15 cellular contexts compared by ENCODE assay signal in the genomic region with DNA sequence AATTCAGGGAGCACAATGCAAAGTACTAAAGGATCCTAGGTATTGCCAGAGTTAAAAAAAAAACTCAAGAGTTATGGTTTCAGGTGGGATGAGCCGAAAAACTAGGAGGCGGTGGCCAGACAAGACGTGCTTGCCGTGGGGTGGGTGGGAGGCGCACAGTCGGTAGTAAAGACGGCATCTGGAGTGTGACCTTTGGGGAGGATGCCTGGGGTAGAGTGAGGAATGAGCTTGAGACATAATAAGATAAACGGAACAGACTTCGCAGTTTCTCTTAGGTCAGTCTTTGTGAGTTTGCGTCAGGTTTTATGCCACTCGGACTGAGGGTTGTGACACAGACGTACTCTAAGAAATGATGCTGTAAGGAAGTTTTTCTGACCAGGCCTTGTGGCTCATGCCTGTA.
"Had no signal": no experiment of that assay in that cellular context is flagged by ENCODE, and none has a peak within 500 bp of the region (broad histone marks: within the 10 kb centered on the region; RNA-seq: fewer than 3 reads in every experiment).

No MANE protein-coding gene starts in this region.

- ATAC-seq: natural killer cell treated with Interleukin-12 subunit alpha and Interleukin-12 subunit beta and Interleukin-15 and Interleukin-18, amount 100 ng/mL, for 72 hours; psoas muscle; right lobe of liver had no signal

- H3K4me3 ChIP-seq: esophagus squamous epithelium, psoas muscle, right lobe of liver, SJCRH30, tibial nerve had no signal

- H3K4me1 Mint-ChIP-seq: activated CD4-positive, alpha-beta T cell treated with anti-CD3 and anti-CD28 coated beads, Interleukin-2, amount 10 ng/mL, durations not matched to agents 24 days and 14 days had no signal

- H3K36me3 Mint-ChIP-seq: natural killer cell treated with Interleukin-12 subunit alpha and Interleukin-12 subunit beta and Interleukin-15 and Interleukin-18, amount 100 ng/mL, for 72 hours had no signal

- H3K4me1 ChIP-seq: esophagus squamous epithelium, psoas muscle, right lobe of liver, SJCRH30 had no signal

- DNase-seq: activated CD4-positive, alpha-beta T cell treated with anti-CD3 and anti-CD28 coated beads, Interleukin-2, amount 10 ng/mL, durations not matched to agents 24 days and 14 days; activated CD4-positive, CD25-positive, alpha-beta regulatory T cell; activated naive CD4-positive, alpha-beta T cell treated with anti-CD3 and anti-CD28 coated beads, Interleukin-2, amount 50 U/mL, for 16 hours; activated T-cell treated with anti-CD3 and anti-CD28 coated beads, Interleukin-2, amount 50 U/mL, for 24 hours; caudate nucleus; esophagus squamous epithelium; foreskin fibroblast; glutamatergic neuron; kidney glomerular epithelial cell; nucleus accumbens; psoas muscle; right lobe of liver; SJCRH30 had no signal

- H3K27me3 ChIP-seq: esophagus squamous epithelium, right lobe of liver, SJCRH30, tibial nerve had no signal

- H3K27me3 Mint-ChIP-seq: activated CD4-positive, alpha-beta T cell treated with anti-CD3 and anti-CD28 coated beads, Interleukin-2, amount 10 ng/mL, durations not matched to agents 24 days and 14 days; activated T-cell treated with anti-CD3 and anti-CD28 coated beads, Interleukin-2, amount 50 U/mL, for 24 hours had no signal

- H3K27ac ChIP-seq: esophagus squamous epithelium, psoas muscle, right lobe of liver, SJCRH30, tibial nerve had no signal

- H3K4me3 Mint-ChIP-seq: activated CD4-positive, alpha-beta T cell treated with anti-CD3 and anti-CD28 coated beads, Interleukin-2, amount 10 ng/mL, durations not matched to agents 24 days and 14 days; activated T-cell treated with anti-CD3 and anti-CD28 coated beads, Interleukin-2, amount 50 U/mL, for 24 hours; natural killer cell treated with Interleukin-12 subunit alpha and Interleukin-12 subunit beta and Interleukin-15 and Interleukin-18, amount 100 ng/mL, for 72 hours had no signal

- H3K27ac Mint-ChIP-seq: activated CD4-positive, alpha-beta T cell treated with anti-CD3 and anti-CD28 coated beads, Interleukin-2, amount 10 ng/mL, durations not matched to agents 24 days and 14 days; natural killer cell treated with Interleukin-12 subunit alpha and Interleukin-12 subunit beta and Interleukin-15 and Interleukin-18, amount 100 ng/mL, for 72 hours had no signal

- H3K9me3 ChIP-seq: esophagus squamous epithelium, psoas muscle, right lobe of liver, SJCRH30, tibial nerve had no signal

- H3K9me3 Mint-ChIP-seq: activated CD4-positive, alpha-beta T cell treated with anti-CD3 and anti-CD28 coated beads, Interleukin-2, amount 10 ng/mL, durations not matched to agents 24 days and 14 days; activated T-cell treated with anti-CD3 and anti-CD28 coated beads, Interleukin-2, amount 50 U/mL, for 24 hours; natural killer cell treated with Interleukin-12 subunit alpha and Interleukin-12 subunit beta and Interleukin-15 and Interleukin-18, amount 100 ng/mL, for 72 hours had no signal
